8 cellular contexts compared by ENCODE assay signal in the genomic region with DNA sequence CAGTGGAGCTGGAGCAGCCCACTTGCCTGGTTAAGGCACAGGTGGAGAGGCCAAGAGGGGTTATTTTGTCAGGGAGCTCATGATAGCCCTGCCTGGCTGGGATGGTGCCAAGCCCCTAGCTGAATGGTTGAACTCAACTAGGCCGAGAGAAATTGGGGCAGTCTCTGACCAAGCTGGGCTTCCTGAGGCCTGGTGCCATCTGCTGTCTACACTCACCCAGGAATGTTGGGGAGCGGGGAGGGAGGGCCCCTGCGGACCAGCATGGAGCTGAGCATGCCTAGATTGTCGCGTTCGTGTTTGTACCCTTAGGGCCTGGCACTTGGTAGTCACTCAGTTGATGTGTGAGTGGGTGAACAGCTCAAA. TPM values are rescaled to one million over a fixed set of nuclear protein-coding genes. Genes with fewer than 3 reads are reported as not detected.
DNase-seq lines count a peak whose midpoint lies in the region; ATAC-seq and TF ChIP-seq lines count a peak whose summit lies in the region.

No MANE protein-coding gene starts in this region.

- H3K4me1 ChIP-seq in suprapubic skin, result peaks cover 26% of the 10 kb centered on the region

- H3K4me3 Mint-ChIP-seq in T-helper 2 cell treated with Interferon-gamma antibody and Interleukin-4, amounts not matched to agents 5 μg/mL and 100 μg/mL, for 36 hours, result peak overlapping the region; percentile 96
- H3K4me3 Mint-ChIP-seq in activated naive CD8-positive, alpha-beta T cell, result peak overlapping the region; percentile 95
- peak overlapping the region; percentile 89 to 97 (median 95) for H3K4me3 Mint-ChIP-seq in immature natural killer cell

- H3K36me3 ChIP-seq in suprapubic skin, result peaks cover 24% of the 10 kb centered on the region

- H3K9me3 Mint-ChIP-seq in T-helper 2 cell treated with Interferon-gamma antibody and Interleukin-4, amounts not matched to agents 5 μg/mL and 100 μg/mL, for 36 hours, result no peaks in the 10 kb centered on the region
- H3K9me3 Mint-ChIP-seq in activated naive CD8-positive, alpha-beta T cell (ENCODE audit: low read depth), result no peaks in the 10 kb centered on the region
- H3K9me3 Mint-ChIP-seq in immature natural killer cell, result no peaks in the 10 kb centered on the region

- TF ChIP-seq POLR2A in suprapubic skin (IDR thresholded peaks at IDR 0.05), result no peak
- TF ChIP-seq POLR2A in GM18505 (IDR thresholded peaks at IDR 0.05; ENCODE audit: borderline replicate concordance, extremely low read depth, insufficient read depth, insufficient read length), result no peak

- TF ChIP-seq CTCF in suprapubic skin (IDR thresholded peaks at IDR 0.05), result no peak

- ATAC-seq in GM18505 (IDR thresholded peaks at IDR 0.05; ENCODE audit: unreplicated experiment) (no peak), GM19351 (IDR thresholded peaks at IDR 0.05; ENCODE audit: unreplicated experiment) (no peak)

- H3K27ac ChIP-seq in suprapubic skin, result no peak overlapping the region

- H3K36me3 Mint-ChIP-seq in T-helper 2 cell treated with Interferon-gamma antibody and Interleukin-4, amounts not matched to agents 5 μg/mL and 100 μg/mL, for 36 hours (ENCODE audit: low read depth), result peaks cover 33% of the 10 kb centered on the region
- peaks cover 6% of the 10 kb centered on the region for H3K36me3 Mint-ChIP-seq in activated naive CD8-positive, alpha-beta T cell
- H3K36me3 Mint-ChIP-seq in immature natural killer cell, result peaks cover 11 to 24% (median 16%) of the 10 kb centered on the region in 3 donors

- 20% methylated on average over 2 of the region's 6 CpGs for WGBS in suprapubic skin

- TF ChIP-seq EP300 in suprapubic skin (IDR thresholded peaks at IDR 0.05), result no peak

- H3K4me3 ChIP-seq in suprapubic skin, result peak overlapping the region; percentile 96

- no peaks in the 10 kb centered on the region for H3K27me3 Mint-ChIP-seq in T-helper 2 cell treated with Interferon-gamma antibody and Interleukin-4, amounts not matched to agents 5 μg/mL and 100 μg/mL, for 36 hours (ENCODE audit: low read depth)
- H3K27me3 Mint-ChIP-seq in activated naive CD8-positive, alpha-beta T cell, result no peaks in the 10 kb centered on the region
- peaks cover 13 to 15% (median 15%) of the 10 kb centered on the region in 3 donors for H3K27me3 Mint-ChIP-seq in immature natural killer cell (ENCODE audit: low read depth in 3 of 3)

- no peaks in the 10 kb centered on the region for H3K9me3 ChIP-seq in suprapubic skin

- no peak for DNase-seq in T-helper 2 cell treated with Interferon-gamma antibody and Interleukin-4, amounts not matched to agents 5 μg/mL and 100 μg/mL, for 36 hours (ENCODE audit: low spot score)
- DNase-seq in T-helper 2 cell (no peak), immature natural killer cell (no peak), suprapubic skin (ENCODE audit: low spot score in 2 of 2) (no peak), HuH-7 (ENCODE audit: low spot score) (no peak)

- peak overlapping the region; percentile 88 for H3K27ac Mint-ChIP-seq in T-helper 2 cell treated with Interferon-gamma antibody and Interleukin-4, amounts not matched to agents 5 μg/mL and 100 μg/mL, for 36 hours
- H3K27ac Mint-ChIP-seq in activated naive CD8-positive, alpha-beta T cell, result peak overlapping the region; percentile 92
- H3K27ac Mint-ChIP-seq in immature natural killer cell, result peak overlapping the region; percentile 91 to 96 (median 92)

- no peaks in the 10 kb centered on the region for H3K27me3 ChIP-seq in suprapubic skin

- H3K4me1 Mint-ChIP-seq in T-helper 2 cell treated with Interferon-gamma antibody and Interleukin-4, amounts not matched to agents 5 μg/mL and 100 μg/mL, for 36 hours (ENCODE audit: low read depth), result peaks cover 48% of the 10 kb centered on the region
- H3K4me1 Mint-ChIP-seq in activated naive CD8-positive, alpha-beta T cell (ENCODE audit: low read depth), result peaks cover 62% of the 10 kb centered on the region
- H3K4me1 Mint-ChIP-seq in immature natural killer cell, result peaks cover 56 to 75% of the 10 kb centered on the region in 2 donors

RNA-seq across cellular contexts. Expression of gene BRPF1, which starts 1.2 kb away (rescaled TPM):
- polyA plus RNA-seq in immature natural killer cell, result 10 to 100 TPM; 10.6 to 45.8 (median 11.7) TPM
- 10 to 100 TPM; 24.6 to 35.6 (median 29.4) TPM for total RNA-seq in suprapubic skin

RNA-seq across cellular contexts. Expression of gene OGG1, which starts 17.0 kb away (rescaled TPM):
- polyA plus RNA-seq in immature natural killer cell, result 10 to 100 TPM; 30.3 to 57.3 (median 44.4) TPM
- 10 to 100 TPM; 15.7 to 29.6 (median 25.5) TPM for total RNA-seq in suprapubic skin

RNA-seq across cellular contexts. Expression of gene CPNE9, which starts 29.1 kb away (rescaled TPM):
- polyA plus RNA-seq in immature natural killer cell, result under 1 TPM in 1 of 3 donors, not detected in 2; 0.31 TPM
- total RNA-seq in suprapubic skin, result 1 to 10 TPM in 2 of 4 donors, under 1 TPM in 2; 0.49 to 3.4 (median 2.1) TPM

RNA-seq across cellular contexts. Expression of gene CAMK1, which starts 37.0 kb away (rescaled TPM):
- 10 to 100 TPM; 15.4 to 29.0 (median 19.2) TPM for polyA plus RNA-seq in immature natural killer cell
- 10 to 100 TPM in 1 of 4 donors, 1 to 10 TPM in 3; 3.3 to 13.0 (median 5.2) TPM for total RNA-seq in suprapubic skin

RNA-seq across cellular contexts. Expression of gene TADA3, which starts 59.5 kb away (rescaled TPM):
- polyA plus RNA-seq in immature natural killer cell, result 100 to 1,000 TPM in 1 of 3 donors, 10 to 100 TPM in 2; 58.1 to 121 (median 73.6) TPM
- total RNA-seq in suprapubic skin, result 10 to 100 TPM; 27.6 to 45.0 (median 38.8) TPM
